Comparison of ENCODE assay signal across 16 cellular contexts in the genomic region with DNA sequence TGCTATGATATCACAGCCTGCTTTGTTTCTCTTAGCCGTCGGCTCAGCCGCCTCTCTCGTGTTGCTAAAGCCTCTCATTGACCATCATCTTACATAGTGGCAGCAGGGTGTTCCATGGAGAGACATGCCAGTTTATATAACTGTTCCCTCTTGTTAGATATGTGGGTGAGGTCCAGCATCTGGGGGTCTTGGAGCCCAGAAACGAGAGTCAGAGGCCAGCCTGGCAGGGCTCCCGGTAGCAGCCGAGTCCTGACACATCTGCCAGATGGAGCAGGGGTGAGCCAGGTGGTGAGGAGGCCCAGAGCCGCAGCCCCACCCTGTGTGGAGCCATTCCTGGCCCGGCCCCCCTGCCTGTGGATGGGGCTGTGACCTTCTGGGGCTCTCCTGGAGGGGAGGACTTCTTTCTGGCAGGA. TPM values are rescaled to one million over a fixed set of nuclear protein-coding genes. Genes with fewer than 3 reads are reported as not detected.
DNase-seq lines count a peak whose midpoint lies in the region; ATAC-seq, FAIRE-seq and TF ChIP-seq lines count a peak whose summit lies in the region.
"Had no signal": no experiment of that assay in that cellular context is flagged by ENCODE, and none has a peak within 500 bp of the region (broad histone marks: within the 10 kb centered on the region; RNA-seq: fewer than 3 reads in every experiment).

No MANE protein-coding gene starts in this region.

- TF ChIP-seq RAD21 in HepG2 (CRISPR knock-in tag; IDR thresholded peaks at IDR 0.05), result no peak

- no peak overlapping the region for H3K9ac ChIP-seq in HepG2 (ENCODE audit: insufficient read depth, low read depth, low read length)
- H3K9ac ChIP-seq: BLaER1 had no signal

- H3K36me3 ChIP-seq in HepG2 (replicated peaks in 1 of 2; ENCODE audit: control insufficient read depth in 1 of 2, insufficient read depth in 2 of 2, low read length in 2 of 2) (no peaks in the 10 kb centered on the region), sigmoid colon (peaks cover 11 to 43% (median 23%) of the 10 kb centered on the region in 4 donors)
- H3K36me3 ChIP-seq: BLaER1 had no signal

- peak overlapping the region; percentile 20; the same call in 1 of the 2 replicates for H3K4me2 ChIP-seq in HepG2 (ENCODE audit: low read depth, low read length)
- H3K4me2 ChIP-seq: BLaER1, GM23338 had no signal

- H3K9me3 Mint-ChIP-seq in naive thymus-derived CD8-positive, alpha-beta T cell, result no peaks in the 10 kb centered on the region
- H3K9me3 Mint-ChIP-seq: activated CD4-positive, alpha-beta T cell treated with anti-CD3 and anti-CD28 coated beads, Interleukin-2, amount 10 ng/mL, durations not matched to agents 7 days and 5 days; GM23338; stimulated activated naive CD8-positive, alpha-beta T cell treated with anti-CD3 and anti-CD28 coated beads, Interleukin-15, Interleukin-2, amounts not matched to agents 100 ng/mL and 50 ng/mL, for 24 hours; T-cell had no signal

- no peaks in the 10 kb centered on the region for H3K4me1 Mint-ChIP-seq in naive thymus-derived CD8-positive, alpha-beta T cell
- H3K4me1 Mint-ChIP-seq: activated CD4-positive, alpha-beta T cell treated with anti-CD3 and anti-CD28 coated beads, Interleukin-2, amount 10 ng/mL, durations not matched to agents 7 days and 5 days; T-cell had no signal

- no peak for ATAC-seq in HepG2
- ATAC-seq in naive thymus-derived CD8-positive, alpha-beta T cell, result no peak
- no peak for ATAC-seq in HG03108 (IDR thresholded peaks at IDR 0.05; ENCODE audit: unreplicated experiment)
- ATAC-seq: body of pancreas, GM23338, T-cell had no signal

- CTCF ChIA-PET in HepG2 (lab: Yijun Ruan, JAX; ENCODE audit: low intra/inter-chr PET ratio, low total read pairs), result no interaction called here

- H3K27me3 ChIP-seq in HepG2 (ENCODE audit: control insufficient read depth in 1 of 2, insufficient read depth in 2 of 2, low read length in 2 of 2) (peaks cover 2 to 50% of the 10 kb centered on the region in 2 experiments), sigmoid colon (no peaks in the 10 kb centered on the region)
- H3K27me3 ChIP-seq: BLaER1, body of pancreas had no signal

- no TSS peak for BruUV-seq in HepG2 (replicated peaks; lab: Mats Ljungman, UMichigan)

- no peak overlapping the region for H3K4me3 ChIP-seq in coronary artery
- H3K4me3 ChIP-seq in HepG2 (replicated peaks in 1 of 3; ENCODE audit: insufficient read depth in 1 of 3, low read depth in 2 of 3, low read length in 3 of 3), result no peak overlapping the region
- H3K4me3 ChIP-seq in sigmoid colon, result no peak overlapping the region
- H3K4me3 ChIP-seq: BLaER1, body of pancreas, GM23338 had no signal

- H3K36me3 Mint-ChIP-seq in naive thymus-derived CD8-positive, alpha-beta T cell, result no peaks in the 10 kb centered on the region
- H3K36me3 Mint-ChIP-seq: T-cell had no signal

- TF ChIP-seq EP300 in HepG2 (IDR thresholded peaks at IDR 0.05; ENCODE audit: low read depth in 2 of 2, low read length in 2 of 2) (no peak), HepG2 (CRISPR knock-in tag; IDR thresholded peaks at IDR 0.05; ENCODE audit: borderline replicate concordance) (no peak), sigmoid colon (IDR thresholded peaks at IDR 0.05) (no peak)

- no peak for FAIRE-seq in HepG2 (lab: Jason Lieb, UNC)
- FAIRE-seq in GM12891 (lab: Jason Lieb, UNC), result no peak

- H3K4me1 ChIP-seq in HepG2 (ENCODE audit: insufficient read depth, low read length) (peaks cover 43% of the 10 kb centered on the region), sigmoid colon (no peaks in the 10 kb centered on the region)
- H3K4me1 ChIP-seq: BLaER1, body of pancreas had no signal

- no peaks in the 10 kb centered on the region for H3K27me3 Mint-ChIP-seq in naive thymus-derived CD8-positive, alpha-beta T cell
- H3K27me3 Mint-ChIP-seq: activated CD4-positive, alpha-beta T cell treated with anti-CD3 and anti-CD28 coated beads, Interleukin-2, amount 10 ng/mL, durations not matched to agents 7 days and 5 days; stimulated activated naive CD8-positive, alpha-beta T cell treated with anti-CD3 and anti-CD28 coated beads, Interleukin-15, Interleukin-2, amounts not matched to agents 100 ng/mL and 50 ng/mL, for 24 hours; T-cell had no signal

- intact Hi-C loops in HepG2 (cut with micrococcal nuclease; ENCODE audit: unreplicated experiment) (no loop called here), sigmoid colon (cut with DNase I) (no loop called here)

- TF ChIP-seq POLR2A in HepG2 (IDR thresholded peaks at IDR 0.05; ENCODE audit: insufficient read depth in 1 of 2, low read depth in 2 of 2, low read length in 2 of 2), result no peak
- TF ChIP-seq POLR2A in sigmoid colon (IDR thresholded peaks at IDR 0.05), result no peak
- TF ChIP-seq POLR2A in GM12891 (IDR thresholded peaks at IDR 0.05; ENCODE audit: low read depth, low read length), result no peak

- TF ChIP-seq CTCF in coronary artery (IDR thresholded peaks at IDR 0.05) (no peak), HepG2 (CRISPR knock-in tag; IDR thresholded peaks at IDR 0.05) (no peak), sigmoid colon (IDR thresholded peaks at IDR 0.05) (no peak)

- POLR2A ChIA-PET in HepG2 (lab: Yijun Ruan, JAX), result interaction anchor here (1.5 kb wide), 1 partner anchor 15 kb away, joined by 3 read pairs; no protein-coding TSS in a partner anchor
- POLR2A ChIA-PET in naive thymus-derived CD8-positive, alpha-beta T cell (lab: Charles Lee), result no interaction called here

- WGBS in HepG2 (ENCODE audit: low lambda C conversion rate), result 24% methylated on average over 4 of the region's 9 CpGs
- WGBS in sigmoid colon, 2 donors, result 59 to 71% methylated on average over 9 of the region's 9 CpGs

- H4K20me1 ChIP-seq in HepG2 (ENCODE audit: insufficient read depth, low read length), result no peaks in the 10 kb centered on the region
- H4K20me1 ChIP-seq: BLaER1 had no signal

- H2AFZ ChIP-seq in HepG2 (ENCODE audit: low read length), result no peak overlapping the region
- H2AFZ ChIP-seq: GM23338 had no signal

- in situ Hi-C loops in HepG2 (cut with HindIII; ENCODE audit: extremely low pct_ligation_motif_present, low pct_unique_long_range_greater_than_20kb), result no loop called here

- H3K9me3 ChIP-seq in HepG2 (ENCODE audit: low read length) (no peaks in the 10 kb centered on the region), sigmoid colon (no peaks in the 10 kb centered on the region)
- H3K9me3 ChIP-seq: BLaER1, body of pancreas had no signal

- no peak overlapping the region for H3K27ac Mint-ChIP-seq in naive thymus-derived CD8-positive, alpha-beta T cell
- H3K27ac Mint-ChIP-seq: activated CD4-positive, alpha-beta T cell treated with anti-CD3 and anti-CD28 coated beads, Interleukin-2, amount 10 ng/mL, durations not matched to agents 7 days and 5 days; GM23338; stimulated activated naive CD8-positive, alpha-beta T cell treated with anti-CD3 and anti-CD28 coated beads, Interleukin-15, Interleukin-2, amounts not matched to agents 100 ng/mL and 50 ng/mL, for 24 hours; T-cell had no signal

- DNase-seq in NCI-H2171 (lab: John Stamatoyannopoulos, UW) (peak; percentile 82), coronary artery (ENCODE audit: low spot score) (peak; percentile 75), HepG2 (ENCODE audit: low spot score) (no peak), sigmoid colon (peak; percentile 88), GM12891 (ENCODE audit: insufficient read length, low spot score) (no peak), cerebellum (ENCODE audit: low spot score) (no peak)
- no peak for DNase-seq in naive thymus-derived CD8-positive, alpha-beta T cell
- DNase-seq: activated CD4-positive, alpha-beta T cell treated with anti-CD3 and anti-CD28 coated beads, Interleukin-2, amount 10 ng/mL, durations not matched to agents 7 days and 5 days; mammary epithelial cell; MM.1S had no signal

- no peak overlapping the region for H3K4me3 Mint-ChIP-seq in naive thymus-derived CD8-positive, alpha-beta T cell
- H3K4me3 Mint-ChIP-seq: activated CD4-positive, alpha-beta T cell treated with anti-CD3 and anti-CD28 coated beads, Interleukin-2, amount 10 ng/mL, durations not matched to agents 7 days and 5 days; GM23338; stimulated activated naive CD8-positive, alpha-beta T cell treated with anti-CD3 and anti-CD28 coated beads, Interleukin-15, Interleukin-2, amounts not matched to agents 100 ng/mL and 50 ng/mL, for 24 hours; T-cell had no signal

- peak overlapping the region in 1 of 2 donors; percentile 64 for H3K27ac ChIP-seq in coronary artery
- no peak overlapping the region for H3K27ac ChIP-seq in HepG2 (ENCODE audit: extremely low read length, insufficient read depth, low read length)
- peak overlapping the region; percentile 4 to 52 (median 27) for H3K27ac ChIP-seq in sigmoid colon
- H3K27ac ChIP-seq: BLaER1, body of pancreas had no signal

- H3K79me2 ChIP-seq in HepG2 (ENCODE audit: insufficient read depth, low read length), result no peaks in the 10 kb centered on the region

RNA-seq across cellular contexts. Expression of gene PODN, which starts 11.9 kb away (rescaled TPM):
- total RNA-seq in HepG2 (2016; rRNA removed; fragmentation: Illumina TruSeq; extraction: Trizol) (not detected in 2 replicates), sigmoid colon (100 to 1,000 TPM in 1 of 4 donors, 10 to 100 TPM in 3; 67.6 to 200 (median 88.6) TPM), cerebellum (8.9 TPM)
- total RNA-seq in HepG2 (2016; cell fraction: cytosol; rRNA removed; fragmentation: Illumina TruSeq; extraction: Trizol; ENCODE audit: low read depth), result not detected in 2 replicates
- total RNA-seq in HepG2 (2016; cell fraction: insoluble cytoplasmic fraction; rRNA removed; fragmentation: Illumina TruSeq; extraction: Trizol), result not detected in 2 replicates
- not detected in 2 replicates for total RNA-seq in HepG2 (2016; cell fraction: membrane; rRNA removed; fragmentation: Illumina TruSeq; extraction: Trizol)
- total RNA-seq in HepG2 (2016; cell fraction: nucleus; rRNA removed; fragmentation: Illumina TruSeq; extraction: Trizol), result not detected in 2 replicates
- polyA plus RNA-seq in HepG2 (2011; rRNA removed) (0.10 and 0.13 TPM in 2 replicates), sigmoid colon (10 to 100 TPM in 2 of 3 donors, 1 to 10 TPM in 1; 1.6 to 16.2 (median 13.8) TPM)
- polyA plus RNA-seq in HepG2 (2011; cell fraction: cytosol; rRNA removed), result 0.03 TPM in 1 of 2 replicates, not detected in the other
- 0.29 and 0.56 TPM in 2 replicates for polyA plus RNA-seq in HepG2 (2011; cell fraction: nucleus; rRNA removed)
- 0.38 and 0.40 TPM in 2 replicates for polyA plus RNA-seq in HepG2 (2012)
- not detected in 2 replicates for polyA plus RNA-seq in HepG2 (2016; cell fraction: cytosol; fragmentation: Illumina TruSeq; extraction: Trizol; ENCODE audit: low read depth)
- polyA plus RNA-seq in HepG2 (2016; cell fraction: insoluble cytoplasmic fraction; fragmentation: Illumina TruSeq; extraction: Trizol; ENCODE audit: low read depth), result not detected in 2 replicates
- polyA plus RNA-seq in HepG2 (2016; cell fraction: membrane; fragmentation: Illumina TruSeq; extraction: Trizol; ENCODE audit: low read depth), result not detected in 2 replicates
- not detected in 2 replicates for polyA plus RNA-seq in HepG2 (2016; cell fraction: nucleus; fragmentation: Illumina TruSeq; extraction: Trizol; ENCODE audit: insufficient read depth, low read depth)
- polyA minus RNA-seq in HepG2 (2011; rRNA and poly(A)+ RNA removed; ENCODE audit: low replicate concordance), result 0.10 TPM in 1 of 2 replicates, not detected in the other
- not detected in 2 replicates for polyA minus RNA-seq in HepG2 (2011; cell fraction: cytosol; rRNA and poly(A)+ RNA removed)
- polyA minus RNA-seq in HepG2 (2011; cell fraction: nucleus; rRNA and poly(A)+ RNA removed), result 0.25 TPM in 1 of 2 replicates, not detected in the other
- not detected for polyA plus RNA-seq in GM12891 (2012; ENCODE audit: low read depth, missing spikeins)
- not detected for total RNA-seq in naive thymus-derived CD8-positive, alpha-beta T cell
- polyA plus RNA-seq in naive thymus-derived CD8-positive, alpha-beta T cell, result under 1 TPM in 1 of 3 donors, not detected in 2; 0.35 TPM
- total RNA-seq: activated CD4-positive, alpha-beta T cell treated with anti-CD3 and anti-CD28 coated beads, Interleukin-2, amount 10 ng/mL, durations not matched to agents 7 days and 5 days; mammary epithelial cell had no signal
- polyA plus RNA-seq: mammary epithelial cell had no signal

Comparison
In these comparisons a context has a peak if more than half of its experiments do, and no peak if none do; other contexts are left out.
1. DNase-seq: peak in NCI-H2171 (single experiment), coronary artery (single experiment) and sigmoid colon (single experiment); none in HepG2 (single experiment), GM12891 (single experiment), cerebellum (single experiment) and naive thymus-derived CD8-positive, alpha-beta T cell (0 of 10).